In genomic region chr5:54326662-54327145, GRCh38 we compare ENCODE assay signal across 25 cellular contexts.
"Had no signal": no experiment of that assay in that cellular context is flagged by ENCODE, and none has a peak within 500 bp of the region (broad histone marks: within the 10 kb centered on the region; RNA-seq: fewer than 3 reads in every experiment).

No MANE protein-coding gene starts in this region.

- H3K9me3 ChIP-seq: ovary, psoas muscle, right lobe of liver, sigmoid colon, stomach, suprapubic skin, testis, tibial artery, transverse colon, upper lobe of right lung, uterus had no signal

- H3K4me3 ChIP-seq: neural progenitor cell, ovary, psoas muscle, right lobe of liver, sigmoid colon, stomach, suprapubic skin, testis, tibial artery, transverse colon, upper lobe of right lung, uterus had no signal

- H3K79me2 ChIP-seq: parathyroid adenoma had no signal

- DNase-seq: natural killer cell; occipital lobe; ovary; posterior cingulate gyrus; psoas muscle; right cardiac atrium; right lobe of liver; sigmoid colon; small intestine; stimulated activated CD4-positive, alpha-beta T cell treated with anti-CD3 and anti-CD28 coated beads, Interleukin-15, amount 100 ng/mL, for 24 hours; stimulated activated CD4-positive, alpha-beta T cell treated with anti-CD3 and anti-CD28 coated beads, Interleukin-2, amount 100 ng/mL, for 24 hours; stimulated activated CD4-positive, alpha-beta T cell treated with anti-CD3 and anti-CD28 coated beads, Interleukin-2, amount 100 ng/mL, for 48 hours; stimulated activated CD4-positive, alpha-beta T cell treated with anti-CD3 and anti-CD28 coated beads, Interleukin-4, amount 100 ng/mL, for 24 hours; stimulated activated naive B cell treated with anti-CD40 and anti-IgM and Interleukin-4, amounts not matched to agents 10 μg/mL and 1 μg/mL and 100 μg/mL, for 72 hours; stimulated activated naive CD4-positive, alpha-beta T cell treated with Interleukin-2 at 50 U/mL for 16 hours; stomach; testis; tibial artery; transverse colon; upper lobe of right lung; uterus had no signal

- ATAC-seq: natural killer cell; psoas muscle; right cardiac atrium; right lobe of liver; stimulated activated effector memory CD8-positive, alpha-beta T cell treated with anti-CD3 and anti-CD28 coated beads, Interleukin-12 subunit alpha, Interleukin-12 subunit beta, amount 100 ng/mL, for 72 hours; upper lobe of right lung had no signal

- FAIRE-seq: small intestine had no signal

- H3K4me2 ChIP-seq: neural progenitor cell had no signal

- H3K36me3 ChIP-seq: neural progenitor cell, ovary, right lobe of liver, sigmoid colon, stomach, suprapubic skin, tibial artery, transverse colon, upper lobe of right lung, uterus had no signal

- H3K9ac ChIP-seq: neural progenitor cell, parathyroid adenoma had no signal

- H2AFZ ChIP-seq: neural progenitor cell, parathyroid adenoma had no signal

- H3K27me3 ChIP-seq: neural progenitor cell, ovary, right lobe of liver, sigmoid colon, stomach, suprapubic skin, testis, tibial artery, transverse colon, upper lobe of right lung, uterus had no signal

- H3K4me1 ChIP-seq: neural progenitor cell, parathyroid adenoma, psoas muscle, right lobe of liver, sigmoid colon, stomach, suprapubic skin, testis, transverse colon, upper lobe of right lung, uterus had no signal

- H3K27ac ChIP-seq: neural progenitor cell, ovary, parathyroid adenoma, psoas muscle, right lobe of liver, sigmoid colon, stomach, suprapubic skin, testis, tibial artery, transverse colon, upper lobe of right lung, uterus had no signal
